Comparison of ENCODE assay signal across 9 cellular contexts in the genomic region with DNA sequence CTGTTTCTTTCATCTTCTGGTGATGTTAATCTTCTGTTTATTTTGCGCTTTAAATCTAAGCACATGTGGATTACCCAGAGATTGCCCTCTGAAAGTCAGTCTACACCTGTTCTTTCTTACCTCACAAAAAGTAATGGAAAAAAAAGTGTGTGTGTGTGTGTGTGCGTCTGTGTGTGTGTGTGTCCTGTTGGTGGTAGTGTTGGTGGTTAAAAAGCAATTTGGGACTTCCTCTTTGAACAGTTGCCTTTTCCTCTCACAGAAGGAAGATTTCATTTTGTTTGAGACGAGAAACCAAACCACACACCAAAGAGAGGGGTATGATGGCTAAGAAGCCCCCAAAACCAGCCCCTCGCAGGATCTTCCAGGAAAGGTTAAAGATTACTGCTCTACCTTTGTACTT. TPM values are rescaled to one million over a fixed set of nuclear protein-coding genes. Genes with fewer than 3 reads are reported as not detected.
DNase-seq lines count a peak whose midpoint lies in the region; ATAC-seq and TF ChIP-seq lines count a peak whose summit lies in the region.
"Had no signal": no experiment of that assay in that cellular context is flagged by ENCODE, and none has a peak within 500 bp of the region (broad histone marks: within the 10 kb centered on the region; RNA-seq: fewer than 3 reads in every experiment).

A gene with protein sequence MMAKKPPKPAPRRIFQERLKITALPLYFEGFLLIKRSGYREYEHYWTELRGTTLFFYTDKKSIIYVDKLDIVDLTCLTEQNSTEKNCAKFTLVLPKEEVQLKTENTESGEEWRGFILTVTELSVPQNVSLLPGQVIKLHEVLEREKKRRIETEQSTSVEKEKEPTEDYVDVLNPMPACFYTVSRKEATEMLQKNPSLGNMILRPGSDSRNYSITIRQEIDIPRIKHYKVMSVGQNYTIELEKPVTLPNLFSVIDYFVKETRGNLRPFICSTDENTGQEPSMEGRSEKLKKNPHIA (plus strand): TSS at position 235 of the 400 bp plus-strand sequence. CDS start 83 bp downstream, at position 318.

- no peak for DNase-seq in activated T-cell treated with anti-CD3 and anti-CD28 coated beads, Interleukin-2, amount 50 U/mL, for 4 hours
- DNase-seq in activated T-cell treated with anti-CD3 and anti-CD28 coated beads for 4 hours = no peak
- DNase-seq in SKM-1 treated with dmso at 0.1 percent for 144 hours (lab: John Stamatoyannopoulos, UW; ENCODE audit: unreplicated experiment) = peak; percentile 58
- DNase-seq in kidney glomerular epithelial cell (lab: John Stamatoyannopoulos, UW) = no peak
- DNase-seq in activated CD4-positive, CD25-positive, alpha-beta regulatory T cell (lab: John Stamatoyannopoulos, UW) = no peak
- DNase-seq in esophagus squamous epithelium (lab: John Stamatoyannopoulos, UW) = no peak

- peaks cover 0 to 13% (median 0%) of the 10 kb centered on the region in 3 donors for H3K4me1 ChIP-seq in esophagus squamous epithelium
- H3K4me1 ChIP-seq: SJSA1 had no signal

- H3K4me3 Mint-ChIP-seq in activated T-cell treated with anti-CD3 and anti-CD28 coated beads, Interleukin-2, amount 50 U/mL, for 4 hours = peak within 1 kb of the TSS; percentile 85
- peak within 1 kb of the TSS; percentile 90 for H3K4me3 Mint-ChIP-seq in stimulated activated memory B cell treated with anti-CD40 and anti-IgM and Interleukin-4, amounts not matched to agents 10 μg/mL and 1 μg/mL and 100 μg/mL, for 72 hours

- no peaks in the 10 kb centered on the region for H3K36me3 Mint-ChIP-seq in activated T-cell treated with anti-CD3 and anti-CD28 coated beads, Interleukin-2, amount 50 U/mL, for 4 hours (ENCODE audit: insufficient read depth)
- H3K36me3 Mint-ChIP-seq in stimulated activated memory B cell treated with anti-CD40 and anti-IgM and Interleukin-4, amounts not matched to agents 10 μg/mL and 1 μg/mL and 100 μg/mL, for 72 hours = peaks cover 18% of the 10 kb centered on the region

- peak; percentile 18 to 28 for ATAC-seq in activated T-cell treated with anti-CD3 and anti-CD28 coated beads, Interleukin-2, amount 50 U/mL, for 4 hours
- peak; percentile 56 for ATAC-seq in HG02938 (IDR thresholded peaks at IDR 0.05; ENCODE audit: unreplicated experiment)
- ATAC-seq in stimulated activated memory B cell treated with anti-CD40 and anti-IgM and Interleukin-4, amounts not matched to agents 10 μg/mL and 1 μg/mL and 100 μg/mL, for 72 hours = peak; percentile 80

- no peaks in the 10 kb centered on the region for H3K9me3 Mint-ChIP-seq in activated T-cell treated with anti-CD3 and anti-CD28 coated beads, Interleukin-2, amount 50 U/mL, for 4 hours
- no peaks in the 10 kb centered on the region for H3K9me3 Mint-ChIP-seq in stimulated activated memory B cell treated with anti-CD40 and anti-IgM and Interleukin-4, amounts not matched to agents 10 μg/mL and 1 μg/mL and 100 μg/mL, for 72 hours

- intact Hi-C loops in esophagus squamous epithelium (cut with DNase I) = no loop called here

- no peaks in the 10 kb centered on the region for H3K36me3 ChIP-seq in esophagus squamous epithelium
- H3K36me3 ChIP-seq: SJSA1 had no signal

- H3K27me3 ChIP-seq in esophagus squamous epithelium = no peaks in the 10 kb centered on the region

- peak within 1 kb of the TSS; percentile 93 for H3K27ac Mint-ChIP-seq in stimulated activated memory B cell treated with anti-CD40 and anti-IgM and Interleukin-4, amounts not matched to agents 10 μg/mL and 1 μg/mL and 100 μg/mL, for 72 hours

- peaks cover 44% of the 10 kb centered on the region for H3K4me1 Mint-ChIP-seq in activated T-cell treated with anti-CD3 and anti-CD28 coated beads, Interleukin-2, amount 50 U/mL, for 4 hours (ENCODE audit: low read depth)
- peaks cover 70% of the 10 kb centered on the region for H3K4me1 Mint-ChIP-seq in stimulated activated memory B cell treated with anti-CD40 and anti-IgM and Interleukin-4, amounts not matched to agents 10 μg/mL and 1 μg/mL and 100 μg/mL, for 72 hours

- 64 to 83% methylated on average over 4 of the region's 4 CpGs for WGBS in esophagus squamous epithelium, 2 donors

- TF ChIP-seq POLR2A in esophagus squamous epithelium (IDR thresholded peaks at IDR 0.05) = peak in 1 of 4 donors; percentile 46

- no peaks in the 10 kb centered on the region for H3K9me3 ChIP-seq in esophagus squamous epithelium
- H3K9me3 ChIP-seq: SJSA1 had no signal

- H3K4me3 ChIP-seq in esophagus squamous epithelium = peak within 1 kb of the TSS in 1 of 4 donors; percentile 26
- H3K4me3 ChIP-seq: SJSA1 had no signal

- peaks cover 2% of the 10 kb centered on the region for H3K27me3 Mint-ChIP-seq in activated T-cell treated with anti-CD3 and anti-CD28 coated beads, Interleukin-2, amount 50 U/mL, for 4 hours (ENCODE audit: low read depth)
- no peaks in the 10 kb centered on the region for H3K27me3 Mint-ChIP-seq in stimulated activated memory B cell treated with anti-CD40 and anti-IgM and Interleukin-4, amounts not matched to agents 10 μg/mL and 1 μg/mL and 100 μg/mL, for 72 hours

- TF ChIP-seq CTCF in esophagus squamous epithelium (IDR thresholded peaks at IDR 0.05) = no peak

- no peak within 1 kb of the TSS for H3K27ac ChIP-seq in esophagus squamous epithelium
- H3K27ac ChIP-seq: SJSA1 had no signal

RNA-seq across cellular contexts. Expression of the gene that starts here (rescaled TPM):
- 1 to 10 TPM; 1.3 to 3.7 (median 2.7) TPM for total RNA-seq in activated T-cell treated with anti-CD3 and anti-CD28 coated beads, Interleukin-2, amount 50 U/mL, for 4 hours
- 1 to 10 TPM in 1 of 4 donors, not detected in 3; 1.7 TPM for total RNA-seq in esophagus squamous epithelium
- total RNA-seq: SJSA1 had no signal

Comparison
In these comparisons a context has a peak if more than half of its experiments do, and no peak if none do; other contexts are left out.
1. ATAC-seq: peak in every context shown above with its lines; median percentile 80 in stimulated activated memory B cell treated with anti-CD40 and anti-IgM and Interleukin-4, amounts not matched to agents 10 μg/mL and 1 μg/mL and 100 μg/mL, for 72 hours; 56 in HG02938; 23 in activated T-cell treated with anti-CD3 and anti-CD28 coated beads, Interleukin-2, amount 50 U/mL, for 4 hours.